Comparison of ENCODE assay signal across 9 cellular contexts in the genomic region with DNA sequence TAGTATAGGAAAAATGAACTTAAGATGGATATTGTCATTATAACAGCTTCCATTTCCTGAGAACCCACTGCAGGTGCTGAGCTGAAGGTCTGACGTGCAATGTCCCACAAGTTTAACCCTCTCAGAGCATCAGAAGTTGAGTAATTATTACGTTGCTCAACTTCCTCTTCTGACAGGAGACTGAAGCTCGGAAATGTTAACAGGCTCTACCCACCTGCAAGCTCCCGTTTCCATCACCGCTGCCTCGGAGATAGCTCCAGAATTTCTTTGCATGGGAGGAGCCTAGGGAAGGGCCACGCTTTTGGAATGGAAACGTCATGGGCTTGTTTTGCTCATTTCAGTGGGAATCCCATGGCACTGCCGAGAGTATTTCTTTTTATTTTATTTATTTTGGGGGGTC. TPM values are rescaled to one million over a fixed set of nuclear protein-coding genes. Genes with fewer than 3 reads are reported as not detected.
A peak's percentile ranks its signal among the peaks of the same experiment; 100 is the strongest.
DNase-seq lines count a peak whose midpoint lies in the region; ATAC-seq, FAIRE-seq and TF ChIP-seq lines count a peak whose summit lies in the region.
"Had no signal": no experiment of that assay in that cellular context is flagged by ENCODE, and none has a peak within 500 bp of the region (broad histone marks: within the 10 kb centered on the region; RNA-seq: fewer than 3 reads in every experiment).

No MANE protein-coding gene starts in this region.

- 23 to 32% (median 29%) methylated on average over 9 of the region's 9 CpGs for WGBS in small intestine, 3 donors

- H3K36me3 ChIP-seq in small intestine (ENCODE audit: control insufficient read depth in 2 of 2, insufficient read depth in 2 of 2, low read length in 2 of 2) = no peaks in the 10 kb centered on the region

- H3K4me1 ChIP-seq in small intestine (ENCODE audit: control insufficient read depth in 2 of 2, insufficient read depth in 1 of 2, low read depth in 1 of 2, low read length in 1 of 2) = peaks cover 4 to 5% of the 10 kb centered on the region in 2 donors

- H3K36me3 Mint-ChIP-seq in T-helper 17 cell (ENCODE audit: low read depth) (peaks cover 3% of the 10 kb centered on the region), glutamatergic neuron (ENCODE audit: unreplicated experiment) (no peaks in the 10 kb centered on the region)

- no peak for FAIRE-seq in small intestine (lab: Jason Lieb, UNC)

- no peaks in the 10 kb centered on the region for H3K27me3 ChIP-seq in HL-60 (ENCODE audit: insufficient read depth, poor library complexity, severe bottlenecking)
- H3K27me3 ChIP-seq in small intestine (ENCODE audit: control insufficient read depth in 2 of 2, insufficient read depth in 2 of 2, low read length in 2 of 2) = no peaks in the 10 kb centered on the region

- ATAC-seq in T-helper 17 cell (peak; percentile 31), HG02759 (IDR thresholded peaks at IDR 0.05; ENCODE audit: unreplicated experiment) (no peak), GM19328 (IDR thresholded peaks at IDR 0.05; ENCODE audit: unreplicated experiment) (no peak)

- H3K27ac ChIP-seq in HL-60 (replicated peaks) (peak overlapping the region; percentile 95), small intestine (ENCODE audit: low read depth in 1 of 2, low read length in 1 of 2) (no peak overlapping the region)

- peak; percentile 90 for DNase-seq in CD1c-positive myeloid dendritic cell (ENCODE audit: extremely low spot score)
- DNase-seq in HL-60 (ENCODE audit: low read depth in 1 of 2, low spot score in 1 of 2) = peak; percentile 91 to 100
- no peak for DNase-seq in T-helper 17 cell
- no peak for DNase-seq in glutamatergic neuron
- no peak for DNase-seq in amniotic stem cell (lab: John Stamatoyannopoulos, UW)
- DNase-seq in small intestine = no peak

- H3K9me3 Mint-ChIP-seq in glutamatergic neuron (ENCODE audit: unreplicated experiment) = peaks cover 17% of the 10 kb centered on the region

- H3K9me3 ChIP-seq in T-helper 17 cell (ENCODE audit: control insufficient read depth, low read length, poor library complexity, severe bottlenecking) (no peaks in the 10 kb centered on the region), small intestine (ENCODE audit: control insufficient read depth, low read depth) (no peaks in the 10 kb centered on the region)

- H3K27me3 Mint-ChIP-seq in T-helper 17 cell (peaks cover 24% of the 10 kb centered on the region), glutamatergic neuron (ENCODE audit: unreplicated experiment) (peaks cover 13% of the 10 kb centered on the region)

- H3K27ac Mint-ChIP-seq in T-helper 17 cell (peak overlapping the region; percentile 88), glutamatergic neuron (ENCODE audit: unreplicated experiment) (no peak overlapping the region)

- H3K4me3 ChIP-seq in HL-60 (replicated peaks; ENCODE audit: insufficient read depth, low read length) (peak overlapping the region; percentile 77), small intestine (ENCODE audit: low read depth in 1 of 2, low read length in 2 of 2) (no peak overlapping the region)

- H3K4me3 Mint-ChIP-seq in T-helper 17 cell (peak overlapping the region; percentile 96), glutamatergic neuron (ENCODE audit: unreplicated experiment) (peak overlapping the region; percentile 65)

- H3K4me1 Mint-ChIP-seq in T-helper 17 cell (peaks cover 36% of the 10 kb centered on the region), glutamatergic neuron (ENCODE audit: low read depth, unreplicated experiment) (peaks cover 38% of the 10 kb centered on the region)

- no peak for TF ChIP-seq CTCF in HL-60 (IDR thresholded peaks at IDR 0.05; ENCODE audit: insufficient read depth, low read length)
- no peak for TF ChIP-seq CTCF in glutamatergic neuron (IDR thresholded peaks at IDR 0.05; ENCODE audit: partially characterized antibody, unreplicated experiment)

RNA-seq across cellular contexts. Expression of gene NTMT1, which starts 1.0 kb away (rescaled TPM):
- 10 to 100 TPM; 27.0 to 27.8 TPM for total RNA-seq in T-helper 17 cell
- 62.6 TPM for total RNA-seq in glutamatergic neuron (ENCODE audit: unreplicated experiment)
- polyA plus RNA-seq in small intestine = 10 to 100 TPM; 42.5 to 64.3 (median 43.2) TPM

RNA-seq across cellular contexts. Expression of gene C9orf50, which starts 4.0 kb away (rescaled TPM):
- not detected for total RNA-seq in T-helper 17 cell
- 0.56 TPM for total RNA-seq in glutamatergic neuron (ENCODE audit: unreplicated experiment)
- polyA plus RNA-seq in small intestine = under 1 TPM in 1 of 3 donors, not detected in 2; 0.09 TPM
- total RNA-seq: HT-29 had no signal

RNA-seq across cellular contexts. Expression of gene ASB6, which starts 17.0 kb away (rescaled TPM):
- total RNA-seq in T-helper 17 cell = 10 to 100 TPM; 21.9 to 28.7 TPM
- 25.4 TPM for total RNA-seq in glutamatergic neuron (ENCODE audit: unreplicated experiment)
- polyA plus RNA-seq in small intestine = 10 to 100 TPM; 11.9 to 14.9 (median 14.1) TPM

RNA-seq across cellular contexts. Expression of gene PRRX2, which starts 40.5 kb away (rescaled TPM):
- not detected for total RNA-seq in T-helper 17 cell
- total RNA-seq in glutamatergic neuron (ENCODE audit: unreplicated experiment) = 2.3 TPM
- polyA plus RNA-seq in small intestine = 1 to 10 TPM in 1 of 3 donors, not detected in 2; 1.8 TPM
- total RNA-seq: HT-29 had no signal

Comparison
In these comparisons a context has a peak if more than half of its experiments do, and no peak if none do; other contexts are left out.
1. DNase-seq: peak in CD1c-positive myeloid dendritic cell (single experiment) and HL-60 (2 of 2); none in T-helper 17 cell (0 of 3), glutamatergic neuron (single experiment), amniotic stem cell (single experiment) and small intestine (single experiment).